In the genomic region with DNA sequence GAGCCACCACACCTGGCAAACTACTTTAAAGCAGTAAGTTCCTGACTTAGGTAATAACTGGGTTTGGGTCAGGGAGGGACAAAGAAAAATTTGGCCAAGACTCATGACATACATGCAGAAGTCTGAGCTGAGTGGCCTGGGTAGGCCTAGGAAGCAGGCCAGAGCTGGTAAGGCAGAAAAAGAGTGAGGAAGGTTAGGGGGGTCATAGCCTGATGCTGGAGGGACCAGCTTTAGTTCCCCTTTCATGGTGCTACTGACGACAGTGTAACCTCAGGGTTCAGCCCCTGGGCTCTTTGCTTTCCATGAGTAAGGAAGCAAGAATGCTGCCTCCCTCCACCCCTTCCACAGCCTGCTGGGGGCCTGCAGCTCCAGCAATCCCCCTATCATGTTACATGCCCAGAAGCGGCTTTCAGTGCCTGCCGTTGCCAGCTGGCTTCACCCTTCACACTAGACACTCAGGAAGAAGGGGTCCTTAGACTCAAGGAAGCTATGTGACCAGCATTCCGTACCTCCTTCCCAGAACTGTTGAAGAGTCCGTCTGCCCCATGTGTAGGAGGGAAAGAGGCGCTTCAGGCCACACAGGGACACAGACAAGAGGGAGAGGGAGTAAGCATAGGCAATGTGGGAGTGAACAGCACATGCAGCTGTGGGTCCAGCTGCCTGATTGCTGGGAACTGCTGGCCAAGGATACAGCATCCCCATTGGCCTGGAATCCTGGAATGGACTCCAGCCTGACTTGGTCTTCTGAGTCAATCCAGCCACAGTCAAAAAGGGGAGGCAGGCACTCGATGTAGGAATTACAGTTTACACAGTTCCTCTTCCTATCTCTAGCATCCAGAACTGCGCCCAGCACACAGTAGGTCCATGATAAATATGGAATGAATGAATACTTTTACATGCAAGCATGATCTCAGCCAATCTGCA, we compare ENCODE assay signal across 9 cellular contexts. TPM values are rescaled to one million over a fixed set of nuclear protein-coding genes. Genes with fewer than 3 reads are reported as not detected.
DNase-seq lines count a peak whose midpoint lies in the region; ATAC-seq and TF ChIP-seq lines count a peak whose summit lies in the region.
"Had no signal": no experiment of that assay in that cellular context is flagged by ENCODE, and none has a peak within 500 bp of the region (broad histone marks: within the 10 kb centered on the region; RNA-seq: fewer than 3 reads in every experiment).

No MANE protein-coding gene starts in this region.

- DNase-seq in activated naive CD8-positive, alpha-beta T cell treated with anti-CD3 and anti-CD28 coated beads, Interleukin-2, amount 50 U/mL, for 24 hours = no peak
- DNase-seq in hepatocyte (ENCODE audit: low spot score) (peak; percentile 81), spleen (no peak), foreskin melanocyte (no peak)
- no peak for DNase-seq in stimulated activated CD4-positive, alpha-beta T cell treated with anti-CD3 and anti-CD28 coated beads, Interleukin-15, amount 100 ng/mL, for 24 hours

- no peak overlapping the region for H3K4me2 ChIP-seq in hepatocyte

- H3K4me3 Mint-ChIP-seq in activated naive CD8-positive, alpha-beta T cell treated with anti-CD3 and anti-CD28 coated beads, Interleukin-2, amount 50 U/mL, for 24 hours = no peak overlapping the region
- H3K4me3 Mint-ChIP-seq: activated naive CD8-positive, alpha-beta T cell had no signal

- peak overlapping the region; percentile 64 for H3K27ac Mint-ChIP-seq in activated naive CD8-positive, alpha-beta T cell treated with anti-CD3 and anti-CD28 coated beads, Interleukin-2, amount 50 U/mL, for 24 hours
- H3K27ac Mint-ChIP-seq: activated naive CD8-positive, alpha-beta T cell had no signal

- TF ChIP-seq EP300 in Ishikawa (IDR thresholded peaks at IDR 0.05; ENCODE audit: borderline replicate concordance) = peak; percentile 97

- no peaks in the 10 kb centered on the region for H3K9me2 ChIP-seq in hepatocyte (replicated peaks; ENCODE audit: insufficient read depth)

- no peak overlapping the region for H3K4me3 ChIP-seq in ACC112 (ENCODE audit: low read depth, low read length)
- H3K4me3 ChIP-seq in hepatocyte = no peak overlapping the region
- H3K4me3 ChIP-seq in spleen = no peak overlapping the region

- H3K36me3 ChIP-seq in ACC112 (ENCODE audit: insufficient read depth, low read length) (no peaks in the 10 kb centered on the region), hepatocyte (replicated peaks; ENCODE audit: insufficient read depth, low read depth) (no peaks in the 10 kb centered on the region), spleen (no peaks in the 10 kb centered on the region)

- no peaks in the 10 kb centered on the region for H4K20me1 ChIP-seq in hepatocyte (ENCODE audit: insufficient read depth, poor library complexity, severe bottlenecking)

- H3K27ac ChIP-seq in ACC112 (ENCODE audit: low read depth, low read length) (peak overlapping the region; percentile 93), hepatocyte (peak overlapping the region; percentile 78), spleen (peak overlapping the region in 7 of 8 donors; percentile 59 to 88 (median 69))

- H2AFZ ChIP-seq in ACC112 (ENCODE audit: low read length, unreplicated experiment) (no peak overlapping the region), hepatocyte (peak overlapping the region; percentile 5)

- no peak for TF ChIP-seq POLR2A in spleen (IDR thresholded peaks at IDR 0.05)

- no peak for ATAC-seq in activated naive CD8-positive, alpha-beta T cell treated with anti-CD3 and anti-CD28 coated beads, Interleukin-2, amount 50 U/mL, for 24 hours
- ATAC-seq in HG02840 (IDR thresholded peaks at IDR 0.05; ENCODE audit: low FRiP score, unreplicated experiment) = no peak

- H3K4me1 Mint-ChIP-seq in activated naive CD8-positive, alpha-beta T cell treated with anti-CD3 and anti-CD28 coated beads, Interleukin-2, amount 50 U/mL, for 24 hours = peaks cover 40% of the 10 kb centered on the region

- TF ChIP-seq RAD21 in Ishikawa (IDR thresholded peaks at IDR 0.05; ENCODE audit: low read depth) = peak; percentile 38; the same call in 1 of the 2 replicates

- no peaks in the 10 kb centered on the region for H3K36me3 Mint-ChIP-seq in activated naive CD8-positive, alpha-beta T cell treated with anti-CD3 and anti-CD28 coated beads, Interleukin-2, amount 50 U/mL, for 24 hours (ENCODE audit: low read depth)
- H3K36me3 Mint-ChIP-seq: activated naive CD8-positive, alpha-beta T cell had no signal

- H3K79me2 ChIP-seq in ACC112 (ENCODE audit: control insufficient read depth, insufficient read depth, low read length, unreplicated experiment) (peaks cover 6% of the 10 kb centered on the region), hepatocyte (no peaks in the 10 kb centered on the region)

- WGBS in hepatocyte (ENCODE audit: low lambda C conversion rate, missing lambda C conversion rate) = 35% methylated on average over 8 of the region's 8 CpGs
- WGBS in spleen, 5 donors = 61 to 69% (median 66%) methylated on average over 8 of the region's 8 CpGs

- H3K9me3 ChIP-seq in hepatocyte (ENCODE audit: low read depth) = no peaks in the 10 kb centered on the region
- no peaks in the 10 kb centered on the region for H3K9me3 ChIP-seq in spleen

- H3K27me3 ChIP-seq in ACC112 (ENCODE audit: insufficient read depth, low read length) (no peaks in the 10 kb centered on the region), hepatocyte (no peaks in the 10 kb centered on the region), spleen (replicated peaks in 1 of 7) (peaks cover 0 to 53% (median 7%) of the 10 kb centered on the region in 7 donors)

- intact Hi-C loops in spleen (cut with DNase I; ENCODE audit: low total_unique reads) = no loop called here

- H3K4me1 ChIP-seq in ACC112 (ENCODE audit: control insufficient read depth, insufficient read depth, low read length, unreplicated experiment) (peaks cover 51% of the 10 kb centered on the region), hepatocyte (ENCODE audit: insufficient read depth) (peaks cover 48% of the 10 kb centered on the region), spleen (peaks cover 3 to 76% (median 43%) of the 10 kb centered on the region in 6 donors)

- no peaks in the 10 kb centered on the region for H3K9me3 Mint-ChIP-seq in activated naive CD8-positive, alpha-beta T cell treated with anti-CD3 and anti-CD28 coated beads, Interleukin-2, amount 50 U/mL, for 24 hours

- H3K27me3 Mint-ChIP-seq in activated naive CD8-positive, alpha-beta T cell treated with anti-CD3 and anti-CD28 coated beads, Interleukin-2, amount 50 U/mL, for 24 hours = peaks cover 38% of the 10 kb centered on the region

- no peak for TF ChIP-seq CTCF in hepatocyte (IDR thresholded peaks at IDR 0.05; ENCODE audit: poor library complexity)
- no peak for TF ChIP-seq CTCF in spleen (IDR thresholded peaks at IDR 0.05 in 8 of 11, conservative IDR thresholded peaks at IDR 0.05 in 3 of 11)

TF ChIP-seq in Ishikawa, 13 proteins besides CTCF, POLR2A, EP300 and RAD21 (continues in another document):
- TF ChIP-seq ZBTB7A (IDR thresholded peaks at IDR 0.05; ENCODE audit: low read depth) = peak; percentile 97
- peak; percentile 62 for TF ChIP-seq CEBPB (IDR thresholded peaks at IDR 0.05)
- peak; percentile 84; the same call in 1 of the 2 replicates for TF ChIP-seq FOXM1 (IDR thresholded peaks at IDR 0.05; ENCODE audit: borderline replicate concordance, low read depth)
- TF ChIP-seq TCF12 (IDR thresholded peaks at IDR 0.05; ENCODE audit: low read depth) = peak; percentile 97
- TF ChIP-seq YY1 (IDR thresholded peaks at IDR 0.05; ENCODE audit: low read depth) = peak; percentile 34
- TF ChIP-seq, protein P1, sequence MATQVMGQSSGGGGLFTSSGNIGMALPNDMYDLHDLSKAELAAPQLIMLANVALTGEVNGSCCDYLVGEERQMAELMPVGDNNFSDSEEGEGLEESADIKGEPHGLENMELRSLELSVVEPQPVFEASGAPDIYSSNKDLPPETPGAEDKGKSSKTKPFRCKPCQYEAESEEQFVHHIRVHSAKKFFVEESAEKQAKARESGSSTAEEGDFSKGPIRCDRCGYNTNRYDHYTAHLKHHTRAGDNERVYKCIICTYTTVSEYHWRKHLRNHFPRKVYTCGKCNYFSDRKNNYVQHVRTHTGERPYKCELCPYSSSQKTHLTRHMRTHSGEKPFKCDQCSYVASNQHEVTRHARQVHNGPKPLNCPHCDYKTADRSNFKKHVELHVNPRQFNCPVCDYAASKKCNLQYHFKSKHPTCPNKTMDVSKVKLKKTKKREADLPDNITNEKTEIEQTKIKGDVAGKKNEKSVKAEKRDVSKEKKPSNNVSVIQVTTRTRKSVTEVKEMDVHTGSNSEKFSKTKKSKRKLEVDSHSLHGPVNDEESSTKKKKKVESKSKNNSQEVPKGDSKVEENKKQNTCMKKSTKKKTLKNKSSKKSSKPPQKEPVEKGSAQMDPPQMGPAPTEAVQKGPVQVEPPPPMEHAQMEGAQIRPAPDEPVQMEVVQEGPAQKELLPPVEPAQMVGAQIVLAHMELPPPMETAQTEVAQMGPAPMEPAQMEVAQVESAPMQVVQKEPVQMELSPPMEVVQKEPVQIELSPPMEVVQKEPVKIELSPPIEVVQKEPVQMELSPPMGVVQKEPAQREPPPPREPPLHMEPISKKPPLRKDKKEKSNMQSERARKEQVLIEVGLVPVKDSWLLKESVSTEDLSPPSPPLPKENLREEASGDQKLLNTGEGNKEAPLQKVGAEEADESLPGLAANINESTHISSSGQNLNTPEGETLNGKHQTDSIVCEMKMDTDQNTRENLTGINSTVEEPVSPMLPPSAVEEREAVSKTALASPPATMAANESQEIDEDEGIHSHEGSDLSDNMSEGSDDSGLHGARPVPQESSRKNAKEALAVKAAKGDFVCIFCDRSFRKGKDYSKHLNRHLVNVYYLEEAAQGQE (IDR thresholded peaks at IDR 0.05; ENCODE audit: low read depth) = no peak
- TF ChIP-seq, protein P2, sequence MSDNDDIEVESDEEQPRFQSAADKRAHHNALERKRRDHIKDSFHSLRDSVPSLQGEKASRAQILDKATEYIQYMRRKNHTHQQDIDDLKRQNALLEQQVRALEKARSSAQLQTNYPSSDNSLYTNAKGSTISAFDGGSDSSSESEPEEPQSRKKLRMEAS (IDR thresholded peaks at IDR 0.05) = peak; percentile 82
- TF ChIP-seq CREB1 (IDR thresholded peaks at IDR 0.05; ENCODE audit: low read depth) = no peak
- TF ChIP-seq, protein P3, sequence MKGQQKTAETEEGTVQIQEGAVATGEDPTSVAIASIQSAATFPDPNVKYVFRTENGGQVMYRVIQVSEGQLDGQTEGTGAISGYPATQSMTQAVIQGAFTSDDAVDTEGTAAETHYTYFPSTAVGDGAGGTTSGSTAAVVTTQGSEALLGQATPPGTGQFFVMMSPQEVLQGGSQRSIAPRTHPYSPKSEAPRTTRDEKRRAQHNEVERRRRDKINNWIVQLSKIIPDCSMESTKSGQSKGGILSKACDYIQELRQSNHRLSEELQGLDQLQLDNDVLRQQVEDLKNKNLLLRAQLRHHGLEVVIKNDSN (IDR thresholded peaks at IDR 0.05) = no peak; the same call in 1 of the 2 replicates
- TF ChIP-seq TAF1 (IDR thresholded peaks at IDR 0.05; ENCODE audit: low read depth) = peak; percentile 53; the same call in 1 of the 2 replicates

RNA-seq across cellular contexts. Expression of a gene that starts 4.1 kb away (rescaled TPM):
- total RNA-seq in hepatocyte = 2.8 and 5.2 TPM in 2 replicates
- polyA plus RNA-seq in hepatocyte = 10.4 and 11.1 TPM in 2 replicates
- 10 to 100 TPM; 19.1 to 95.0 (median 40.7) TPM for total RNA-seq in spleen
- 10 to 100 TPM in 2 of 3 donors, 1 to 10 TPM in 1; 9.6 to 18.3 (median 16.8) TPM for polyA plus RNA-seq in spleen

RNA-seq across cellular contexts. Expression of a gene that starts 32.4 kb away (rescaled TPM):
- total RNA-seq in hepatocyte (22.5 and 25.0 TPM in 2 replicates), spleen (10 to 100 TPM; 32.7 to 55.2 (median 45.8) TPM)
- polyA plus RNA-seq in hepatocyte (5.2 and 5.9 TPM in 2 replicates), spleen (10 to 100 TPM; 10.4 to 18.0 (median 17.1) TPM)
